ENCODE assay signal across 8 cellular contexts in genomic region chr6:133923938-133924593, GRCh38. TPM values are rescaled to one million over a fixed set of nuclear protein-coding genes. Genes with fewer than 3 reads are reported as not detected.
DNase-seq lines count a peak whose midpoint lies in the region; ATAC-seq and TF ChIP-seq lines count a peak whose summit lies in the region.

No MANE protein-coding gene starts in this region.

- peaks cover 20% of the 10 kb centered on the region for H3K27me3 Mint-ChIP-seq in activated CD8-positive, alpha-beta T cell treated with anti-CD3 and anti-CD28 coated beads for 36 hours

- no peak overlapping the region for H3K27ac ChIP-seq in HL-60 (replicated peaks)

- no peaks in the 10 kb centered on the region for H3K9me3 Mint-ChIP-seq in activated CD8-positive, alpha-beta T cell treated with anti-CD3 and anti-CD28 coated beads for 36 hours

- POLR2A ChIA-PET in activated CD8-positive, alpha-beta T cell treated with anti-CD3 and anti-CD28 coated beads for 36 hours (lab: Charles Lee) = interaction anchor here (0.6 to 1.8 kb wide), 3 partner anchors 30 to 1263 kb away, joined by 3 to 6 read pairs (median 3); no protein-coding TSS in a partner anchor

- H3K27me3 ChIP-seq in HL-60 (ENCODE audit: insufficient read depth, poor library complexity, severe bottlenecking) = peaks cover under 1% of the 10 kb centered on the region

- intact Hi-C loops in activated CD8-positive, alpha-beta T cell treated with anti-CD3 and anti-CD28 coated beads for 36 hours (cut with micrococcal nuclease) = loop anchor here (1.0 kb wide), 2 partner anchors 141 to 173 kb away; no protein-coding TSS in a partner anchor

- H3K4me3 ChIP-seq in HL-60 (replicated peaks; ENCODE audit: insufficient read depth, low read length) = no peak overlapping the region

- CTCF ChIA-PET in activated CD8-positive, alpha-beta T cell treated with anti-CD3 and anti-CD28 coated beads for 36 hours (lab: Charles Lee) = interaction anchor here (0.6 to 9.3 kb wide), 72 partner anchors 8 to 1583 kb away, joined by 3 to 410 read pairs (median 5); partner anchors contain the start of gene SLC2A12

- no peak overlapping the region for H3K4me3 Mint-ChIP-seq in activated CD8-positive, alpha-beta T cell treated with anti-CD3 and anti-CD28 coated beads for 36 hours

- peak; percentile 42 for TF ChIP-seq CTCF in HL-60 (IDR thresholded peaks at IDR 0.05; ENCODE audit: insufficient read depth, low read length)
- peak; percentile 89 for TF ChIP-seq CTCF in activated CD8-positive, alpha-beta T cell treated with anti-CD3 and anti-CD28 coated beads for 36 hours (IDR thresholded peaks at IDR 0.05)

- H3K36me3 Mint-ChIP-seq in activated CD8-positive, alpha-beta T cell treated with anti-CD3 and anti-CD28 coated beads for 36 hours (ENCODE audit: low read depth) = no peaks in the 10 kb centered on the region

- no peaks in the 10 kb centered on the region for H3K4me1 Mint-ChIP-seq in activated CD8-positive, alpha-beta T cell treated with anti-CD3 and anti-CD28 coated beads for 36 hours (ENCODE audit: low read depth)

- peak; percentile 19 for DNase-seq in COR-L47 (lab: John Stamatoyannopoulos, UW)
- DNase-seq in HL-60 (ENCODE audit: low read depth in 1 of 2, low spot score in 1 of 2) = peak in 1 of 2 experiments; percentile 60
- peak; percentile 71 for DNase-seq in NCI-H82 treated with DMSO at 0.1 percent for 48 hours (lab: John Stamatoyannopoulos, UW; ENCODE audit: unreplicated experiment)
- peak; percentile 76 for DNase-seq in activated CD8-positive, alpha-beta T cell treated with anti-CD3 and anti-CD28 coated beads for 36 hours
- peak; percentile 63 for DNase-seq in epidermal melanocyte (ENCODE audit: insufficient read length, low spot score)
- DNase-seq in mucosa of gallbladder (ENCODE audit: low spot score) = peak; percentile 79
- DNase-seq in stimulated activated naive CD8-positive, alpha-beta T cell treated with anti-CD3 and anti-CD28 coated beads, Interleukin-15, Interleukin-2, amounts not matched to agents 100 U/mL and 50 U/mL, for 24 hours = peak; percentile 49

- peak; percentile 89 for ATAC-seq in GM19452 (IDR thresholded peaks at IDR 0.05; ENCODE audit: unreplicated experiment)
- ATAC-seq in activated CD8-positive, alpha-beta T cell treated with anti-CD3 and anti-CD28 coated beads for 36 hours = peak; percentile 82
- peak; percentile 88 for ATAC-seq in stimulated activated naive CD8-positive, alpha-beta T cell treated with anti-CD3 and anti-CD28 coated beads, Interleukin-15, Interleukin-2, amounts not matched to agents 100 U/mL and 50 U/mL, for 24 hours

- H3K27ac Mint-ChIP-seq in activated CD8-positive, alpha-beta T cell treated with anti-CD3 and anti-CD28 coated beads for 36 hours = no peak overlapping the region

RNA-seq across cellular contexts. Expression of gene TBPL1, which starts 29.0 kb away (rescaled TPM):
- 10 to 100 TPM; 30.9 to 37.8 TPM for total RNA-seq in activated CD8-positive, alpha-beta T cell treated with anti-CD3 and anti-CD28 coated beads for 36 hours
- total RNA-seq in mucosa of gallbladder = 24.5 TPM

RNA-seq across cellular contexts. Expression of gene TCF21, which starts 35.2 kb away (rescaled TPM):
- not detected for total RNA-seq in activated CD8-positive, alpha-beta T cell treated with anti-CD3 and anti-CD28 coated beads for 36 hours
- 10.9 TPM for total RNA-seq in mucosa of gallbladder

Comparison
In these comparisons a context has a peak if more than half of its experiments do, and no peak if none do; other contexts are left out.
1. RNA of gene TCF21, which starts 35.2 kb away (total RNA-seq): 10.9 TPM in mucosa of gallbladder (single experiment); not detected in activated CD8-positive, alpha-beta T cell treated with anti-CD3 and anti-CD28 coated beads for 36 hours; every median in the first group is over 10 times any median in the second.
2. Peak in every context shown above with its lines, with median percentiles within 50 percentile points of each other: ATAC-seq.